25 cellular contexts compared by ENCODE assay signal in the genomic region with DNA sequence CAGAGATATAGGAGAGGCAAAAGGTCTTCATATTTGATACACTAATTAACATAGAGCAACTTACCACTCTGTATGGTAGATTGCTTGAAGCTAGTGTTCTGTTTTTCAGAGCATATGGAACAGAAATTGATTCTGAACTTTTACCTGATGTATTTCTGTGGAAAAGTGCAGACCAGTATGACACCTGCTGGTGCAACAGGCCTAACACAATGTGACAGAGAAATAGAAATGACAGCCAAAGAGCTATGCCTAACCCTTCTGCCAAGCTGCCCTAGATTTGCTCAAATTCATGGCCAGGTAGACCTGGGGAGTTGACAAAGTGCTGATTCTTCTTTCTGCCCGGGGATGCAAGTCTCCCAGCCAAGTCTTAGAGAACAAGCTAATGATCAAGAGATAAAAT.
"Had no signal": no experiment of that assay in that cellular context is flagged by ENCODE, and none has a peak within 500 bp of the region (broad histone marks: within the 10 kb centered on the region; RNA-seq: fewer than 3 reads in every experiment).

No MANE protein-coding gene starts in this region.

- H3K9me3 ChIP-seq: esophagus muscularis mucosa, mucosa of descending colon, neutrophil, pancreas, right lobe of liver, thoracic aorta, upper lobe of left lung had no signal

- DNase-seq: dorsolateral prefrontal cortex; effector CD4-positive, alpha-beta T cell; foreskin keratinocyte; heart left ventricle; hippocampal formation; left cardiac atrium; left lung; mesenchymal stem cell; mucosa of descending colon; naive B cell; pancreas; right lobe of liver; small intestine; stimulated activated CD4-positive, alpha-beta T cell treated with anti-CD3 and anti-CD28 coated beads, Interleukin-15, amount 100 ng/mL, for 24 hours; stimulated activated CD4-positive, alpha-beta T cell treated with anti-CD3 and anti-CD28 coated beads, Interleukin-2, amount 100 ng/mL, for 48 hours; stimulated activated naive B cell treated with anti-CD40 and anti-IgM and Interleukin-4, amounts not matched to agents 10 μg/mL and 1 μg/mL and 100 μg/mL, for 72 hours; upper lobe of left lung had no signal

- H3K27ac ChIP-seq: dorsolateral prefrontal cortex, esophagus muscularis mucosa, foreskin keratinocyte, gastroesophageal sphincter, heart left ventricle, left lung, neutrophil, pancreas, right lobe of liver, thoracic aorta, tibial nerve, upper lobe of left lung had no signal

- H3K36me3 ChIP-seq: esophagus muscularis mucosa, gastroesophageal sphincter, heart left ventricle, left lung, neutrophil, pancreas, right lobe of liver, thoracic aorta, tibial nerve, upper lobe of left lung had no signal

- H3K27me3 ChIP-seq: dorsolateral prefrontal cortex, esophagus muscularis mucosa, foreskin keratinocyte, gastroesophageal sphincter, heart left ventricle, left lung, neutrophil, pancreas, right lobe of liver, tibial nerve, upper lobe of left lung had no signal

- H3K4me3 ChIP-seq: dorsolateral prefrontal cortex, esophagus muscularis mucosa, gastroesophageal sphincter, heart left ventricle, left lung, mucosa of descending colon, pancreas, right lobe of liver, thoracic aorta, tibial nerve, upper lobe of left lung had no signal

- ATAC-seq: foreskin keratinocyte; gastroesophageal sphincter; heart left ventricle; left cardiac atrium; left lung; mucosa of descending colon; natural killer cell treated with Interleukin-12 subunit alpha and Interleukin-12 subunit beta and Interleukin-15 and Interleukin-18, amount 100 ng/mL, for 72 hours; pancreas; right lobe of liver; stimulated activated naive B cell treated with anti-CD40 and anti-IgM and Interleukin-4, amounts not matched to agents 10 μg/mL and 1 μg/mL and 100 μg/mL, for 72 hours had no signal

- FAIRE-seq: islet of Langerhans, pancreas, small intestine, urothelium cell line had no signal

- H3K4me1 ChIP-seq: esophagus muscularis mucosa, foreskin keratinocyte, gastroesophageal sphincter, heart left ventricle, left lung, pancreas, right lobe of liver, tibial nerve, upper lobe of left lung had no signal
